In the genomic region with DNA sequence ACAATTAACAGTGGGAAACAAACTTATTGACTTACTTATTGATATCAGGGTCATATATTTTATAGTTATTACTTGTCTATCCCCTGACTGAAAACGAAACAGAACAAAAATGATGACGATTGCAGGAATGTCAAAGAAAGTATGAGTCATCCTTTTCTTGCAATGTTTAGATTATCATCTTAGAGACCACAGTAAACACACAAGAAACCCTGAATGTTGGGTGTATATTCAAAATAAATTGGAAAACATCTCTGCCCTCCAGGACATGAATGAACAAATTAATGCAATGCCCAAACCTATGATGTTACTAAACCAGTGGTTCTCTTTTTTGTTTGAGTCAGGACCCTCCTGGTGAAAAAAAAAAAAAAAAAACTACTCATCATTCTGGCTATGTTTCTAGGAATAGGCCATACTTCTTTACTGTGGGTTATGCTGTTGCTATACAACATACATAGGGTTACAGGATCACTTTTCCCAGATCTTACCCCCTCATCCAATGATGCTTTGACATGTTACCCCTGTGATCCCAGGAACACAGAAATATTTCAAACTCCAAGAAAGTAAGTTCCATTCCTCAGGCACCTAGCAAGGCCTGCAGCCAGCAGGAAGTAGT, we compare ENCODE assay signal across 15 cellular contexts.
DNase-seq lines count a peak whose midpoint lies in the region; ATAC-seq and TF ChIP-seq lines count a peak whose summit lies in the region.
"Had no signal": no experiment of that assay in that cellular context is flagged by ENCODE, and none has a peak within 500 bp of the region (broad histone marks: within the 10 kb centered on the region; RNA-seq: fewer than 3 reads in every experiment).

No MANE protein-coding gene starts in this region.

- H3K36me3 ChIP-seq in MM.1S (replicated peaks; ENCODE audit: insufficient read depth, low read length) (no peaks in the 10 kb centered on the region), mesodermal cell (ENCODE audit: control insufficient read depth, insufficient read depth, low read length) (no peaks in the 10 kb centered on the region)
- H3K36me3 ChIP-seq: stomach had no signal

- no peak overlapping the region for H3K4me3 ChIP-seq in MM.1S (ENCODE audit: low read length)
- no peak overlapping the region for H3K4me3 ChIP-seq in mesodermal cell (ENCODE audit: extremely low read depth, insufficient read depth, low read length, poor library complexity, severe bottlenecking)
- H3K4me3 ChIP-seq: stomach had no signal

- no peaks in the 10 kb centered on the region for H3K27me3 Mint-ChIP-seq in chondrocyte (ENCODE audit: low read depth)
- no peaks in the 10 kb centered on the region for H3K27me3 Mint-ChIP-seq in activated T-cell treated with anti-CD3 and anti-CD28 coated beads, Interleukin-2, amount 50 U/mL, for 72 hours (ENCODE audit: low read depth)
- H3K27me3 Mint-ChIP-seq: CD4-positive, CD25-positive, alpha-beta regulatory T cell had no signal

- H4K20me1 ChIP-seq in MM.1S (ENCODE audit: insufficient read depth, low read length), result no peaks in the 10 kb centered on the region

- peaks cover 12% of the 10 kb centered on the region for H3K4me1 Mint-ChIP-seq in chondrocyte (ENCODE audit: low read depth)
- H3K4me1 Mint-ChIP-seq in activated T-cell treated with anti-CD3 and anti-CD28 coated beads, Interleukin-2, amount 50 U/mL, for 72 hours (ENCODE audit: low read depth), result no peaks in the 10 kb centered on the region
- H3K4me1 Mint-ChIP-seq: CD4-positive, CD25-positive, alpha-beta regulatory T cell; nephron had no signal

- H3K4me3 Mint-ChIP-seq in chondrocyte (ENCODE audit: unreplicated experiment), result no peak overlapping the region
- H3K4me3 Mint-ChIP-seq in activated T-cell treated with anti-CD3 and anti-CD28 coated beads, Interleukin-2, amount 50 U/mL, for 72 hours, result no peak overlapping the region
- H3K4me3 Mint-ChIP-seq: CD4-positive, CD25-positive, alpha-beta regulatory T cell; nephron; T-helper 1 cell treated with Interleukin-12 subunit alpha and Interleukin-12 subunit beta and Interleukin-4 antibody, amounts not matched to agents 30 μg/mL and 1 μg/mL, for 36 hours had no signal

- H3K36me3 Mint-ChIP-seq in chondrocyte (ENCODE audit: low read depth), result no peaks in the 10 kb centered on the region
- no peaks in the 10 kb centered on the region for H3K36me3 Mint-ChIP-seq in activated T-cell treated with anti-CD3 and anti-CD28 coated beads, Interleukin-2, amount 50 U/mL, for 72 hours (ENCODE audit: insufficient read depth in 2 of 2)
- H3K36me3 Mint-ChIP-seq: CD4-positive, CD25-positive, alpha-beta regulatory T cell had no signal

- no peaks in the 10 kb centered on the region for H3K9me2 ChIP-seq in MM.1S (replicated peaks; ENCODE audit: insufficient read depth, low read length)

- no peak overlapping the region for H3K4me2 ChIP-seq in MM.1S (ENCODE audit: low read depth, low read length)

- H3K27me3 ChIP-seq in MM.1S (replicated peaks; ENCODE audit: insufficient read depth, low read length), result no peaks in the 10 kb centered on the region
- H3K27me3 ChIP-seq: stomach had no signal

- H3K4me1 ChIP-seq in MM.1S (ENCODE audit: low read length), result peaks cover 11% of the 10 kb centered on the region; the same call in 1 of the 2 replicates
- H3K4me1 ChIP-seq in mesodermal cell (ENCODE audit: control insufficient read depth, insufficient read depth, low read length, poor library complexity, severe bottlenecking), result peaks cover 20% of the 10 kb centered on the region

- H3K9ac ChIP-seq in MM.1S (ENCODE audit: low read length), result no peak overlapping the region

- H3K9me3 ChIP-seq in MM.1S (replicated peaks; ENCODE audit: insufficient read depth, low read length), result no peaks in the 10 kb centered on the region
- H3K9me3 ChIP-seq in mesodermal cell (ENCODE audit: control insufficient read depth, low read length), result no peaks in the 10 kb centered on the region
- H3K9me3 ChIP-seq: stomach had no signal

- H3F3A ChIP-seq in MM.1S (ENCODE audit: insufficient read depth, low read length), result no peaks in the 10 kb centered on the region

- no peak for TF ChIP-seq CTCF in MM.1S (IDR thresholded peaks at IDR 0.05; ENCODE audit: low read length)
- no peak for TF ChIP-seq CTCF in chondrocyte (IDR thresholded peaks at IDR 0.05)

- DNase-seq in COLO829 (ENCODE audit: low spot score) (peak; percentile 63), MM.1S (peak; percentile 10), chondrocyte (ENCODE audit: low spot score) (no peak), NCI-H526 (lab: John Stamatoyannopoulos, UW) (no peak), NCI-H526 treated with DMSO at 0.1 percent for 48 hours (lab: John Stamatoyannopoulos, UW) (no peak)
- no peak for DNase-seq in activated T-cell treated with anti-CD3 and anti-CD28 coated beads, Interleukin-2, amount 50 U/mL, for 72 hours
- DNase-seq: CD4-positive, CD25-positive, alpha-beta regulatory T cell; Karpas-422; NCI-H446 treated with DMSO at 0.1 percent for 48 hours; stimulated activated CD4-positive, alpha-beta T cell treated with anti-CD3 and anti-CD28 coated beads, Interleukin-2, amount 100 ng/mL, for 48 hours; stomach had no signal

- H3K9me3 Mint-ChIP-seq in chondrocyte (ENCODE audit: low read depth), result peaks cover 5% of the 10 kb centered on the region
- peaks cover 0 to 2% of the 10 kb centered on the region in 2 donors for H3K9me3 Mint-ChIP-seq in activated T-cell treated with anti-CD3 and anti-CD28 coated beads, Interleukin-2, amount 50 U/mL, for 72 hours
- H3K9me3 Mint-ChIP-seq: T-helper 1 cell treated with Interleukin-12 subunit alpha and Interleukin-12 subunit beta and Interleukin-4 antibody, amounts not matched to agents 30 μg/mL and 1 μg/mL, for 36 hours had no signal

- peak overlapping the region; percentile 46 for H3K27ac Mint-ChIP-seq in chondrocyte (ENCODE audit: unreplicated experiment)
- H3K27ac Mint-ChIP-seq in activated T-cell treated with anti-CD3 and anti-CD28 coated beads, Interleukin-2, amount 50 U/mL, for 72 hours, result no peak overlapping the region
- H3K27ac Mint-ChIP-seq: CD4-positive, CD25-positive, alpha-beta regulatory T cell; T-helper 1 cell treated with Interleukin-12 subunit alpha and Interleukin-12 subunit beta and Interleukin-4 antibody, amounts not matched to agents 30 μg/mL and 1 μg/mL, for 36 hours had no signal

- no peak overlapping the region for H2AFZ ChIP-seq in MM.1S (ENCODE audit: low read length)

- H3K79me2 ChIP-seq in MM.1S (ENCODE audit: low read length), result no peaks in the 10 kb centered on the region

- WGBS in mesodermal cell (ENCODE audit: insufficient coverage in 2 of 2), 2 experiments, result no CpG with 5 or more reads among the region's 2 CpGs

- peak overlapping the region; percentile 28; the same call in 1 of the 2 replicates for H3K27ac ChIP-seq in MM.1S (ENCODE audit: low read length)
- peak overlapping the region; percentile 89 for H3K27ac ChIP-seq in mesodermal cell (ENCODE audit: low read depth, low read length, severe bottlenecking)
- H3K27ac ChIP-seq: stomach had no signal

- ATAC-seq in activated T-cell treated with anti-CD3 and anti-CD28 coated beads, Interleukin-2, amount 50 U/mL, for 72 hours (replicated peaks in 1 of 2), result no peak
- ATAC-seq in GM18502 (IDR thresholded peaks at IDR 0.05; ENCODE audit: poor library complexity, unreplicated experiment), result no peak

Comparison
In these comparisons a context has a peak if more than half of its experiments do, and no peak if none do; other contexts are left out.
1. DNase-seq: peak in COLO829 (single experiment) and MM.1S (single experiment); none in chondrocyte (single experiment), activated T-cell treated with anti-CD3 and anti-CD28 coated beads, Interleukin-2, amount 50 U/mL, for 72 hours (0 of 2), NCI-H526 (0 of 2) and NCI-H526 treated with DMSO at 0.1 percent for 48 hours (single experiment).